8 cellular contexts compared by ENCODE assay signal in the genomic region with DNA sequence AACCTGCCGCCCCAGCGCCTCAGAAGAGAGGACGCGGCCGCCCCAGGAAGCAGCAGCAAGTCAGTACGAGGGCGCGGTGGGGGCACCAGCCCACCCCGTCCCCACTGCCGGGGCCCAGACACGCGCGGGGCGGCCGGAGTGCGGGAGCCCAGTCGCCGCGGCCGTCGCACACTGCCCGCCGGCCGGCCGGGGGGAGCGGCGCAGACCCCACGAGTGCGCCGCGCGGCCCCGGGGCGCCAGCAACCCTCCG. TPM values are rescaled to one million over a fixed set of nuclear protein-coding genes. Genes with fewer than 3 reads are reported as not detected.
A peak's percentile ranks its signal among the peaks of the same experiment; 100 is the strongest.
DNase-seq lines count a peak whose midpoint lies in the region; ATAC-seq and TF ChIP-seq lines count a peak whose summit lies in the region.

No MANE protein-coding gene starts in this region.

- DNase-seq in T-helper 1 cell (no peak), chondrocyte (ENCODE audit: low spot score) (no peak), lung (ENCODE audit: low spot score) (no peak), thoracic aorta (ENCODE audit: low spot score) (no peak), retina (no peak), HPDE6-E6E7 (ENCODE audit: extremely low spot score) (no peak)

- H3K4me1 ChIP-seq in lung (ENCODE audit: control insufficient read depth in 2 of 2, insufficient read depth in 2 of 2, low read length in 2 of 2) (peaks cover 0 to 20% of the 10 kb centered on the region in 2 donors), thoracic aorta (ENCODE audit: control insufficient read depth in 1 of 2, low read depth in 2 of 2) (peaks cover 26 to 35% of the 10 kb centered on the region in 2 donors)

- peaks cover 10% of the 10 kb centered on the region for H3K4me1 Mint-ChIP-seq in T-helper 1 cell treated with Interleukin-12 subunit alpha and Interleukin-12 subunit beta and Interleukin-4 antibody, amounts not matched to agents 30 μg/mL and 1 μg/mL, for 36 hours (ENCODE audit: low read depth)
- peaks cover 52% of the 10 kb centered on the region for H3K4me1 Mint-ChIP-seq in chondrocyte (ENCODE audit: low read depth)

- H3K27me3 Mint-ChIP-seq in T-helper 1 cell treated with Interleukin-12 subunit alpha and Interleukin-12 subunit beta and Interleukin-4 antibody, amounts not matched to agents 30 μg/mL and 1 μg/mL, for 36 hours (ENCODE audit: low read depth), result peaks cover 72% of the 10 kb centered on the region
- H3K27me3 Mint-ChIP-seq in chondrocyte (ENCODE audit: low read depth), result no peaks in the 10 kb centered on the region

- peaks cover 3% of the 10 kb centered on the region for H3K9me3 Mint-ChIP-seq in T-helper 1 cell treated with Interleukin-12 subunit alpha and Interleukin-12 subunit beta and Interleukin-4 antibody, amounts not matched to agents 30 μg/mL and 1 μg/mL, for 36 hours
- H3K9me3 Mint-ChIP-seq in chondrocyte (ENCODE audit: low read depth), result no peaks in the 10 kb centered on the region

- H3K4me3 ChIP-seq in lung (peak overlapping the region; percentile 12), thoracic aorta (peak overlapping the region; percentile 81)

- 0 to 1% methylated on average over 30 to 35 of the region's 35 CpGs for WGBS in lung, 2 donors

- H3K27me3 ChIP-seq in lung (ENCODE audit: control insufficient read depth, insufficient read depth) (peaks cover 11% of the 10 kb centered on the region), thoracic aorta (replicated peaks; ENCODE audit: insufficient read depth) (peaks cover 6% of the 10 kb centered on the region)

- H3K36me3 ChIP-seq in lung (ENCODE audit: control insufficient read depth in 2 of 2, insufficient read depth in 2 of 2, low read length in 2 of 2), result no peaks in the 10 kb centered on the region
- no peaks in the 10 kb centered on the region for H3K36me3 ChIP-seq in thoracic aorta

- ATAC-seq in lung (ENCODE audit: insufficient read depth, low FRiP score) (peak; percentile 9), thoracic aorta (ENCODE audit: insufficient number of reproducible peaks, low FRiP score, low read depth) (no peak), HG02973 (IDR thresholded peaks at IDR 0.05; ENCODE audit: unreplicated experiment) (no peak)

- TF ChIP-seq CTCF in chondrocyte (IDR thresholded peaks at IDR 0.05), result no peak
- TF ChIP-seq CTCF in lung (IDR thresholded peaks at IDR 0.05; ENCODE audit: control extremely low read depth, extremely low read depth), result no peak
- no peak for TF ChIP-seq CTCF in thoracic aorta (IDR thresholded peaks at IDR 0.05)

- no peak overlapping the region for H3K27ac Mint-ChIP-seq in T-helper 1 cell treated with Interleukin-12 subunit alpha and Interleukin-12 subunit beta and Interleukin-4 antibody, amounts not matched to agents 30 μg/mL and 1 μg/mL, for 36 hours
- peak overlapping the region; percentile 97 for H3K27ac Mint-ChIP-seq in chondrocyte (ENCODE audit: unreplicated experiment)

- H3K36me3 Mint-ChIP-seq in T-helper 1 cell treated with Interleukin-12 subunit alpha and Interleukin-12 subunit beta and Interleukin-4 antibody, amounts not matched to agents 30 μg/mL and 1 μg/mL, for 36 hours (ENCODE audit: low read depth), result peaks cover 3% of the 10 kb centered on the region
- no peaks in the 10 kb centered on the region for H3K36me3 Mint-ChIP-seq in chondrocyte (ENCODE audit: low read depth)

- H3K9me3 ChIP-seq in lung (ENCODE audit: control insufficient read depth in 2 of 2, insufficient read depth in 1 of 2, low read length in 1 of 2) (peaks cover 0 to 8% of the 10 kb centered on the region in 2 donors), thoracic aorta (no peaks in the 10 kb centered on the region)

- H3K4me3 Mint-ChIP-seq in T-helper 1 cell treated with Interleukin-12 subunit alpha and Interleukin-12 subunit beta and Interleukin-4 antibody, amounts not matched to agents 30 μg/mL and 1 μg/mL, for 36 hours, result peak overlapping the region; percentile 74
- peak overlapping the region; percentile 96 for H3K4me3 Mint-ChIP-seq in chondrocyte (ENCODE audit: unreplicated experiment)

- H3K27ac ChIP-seq in lung (ENCODE audit: low read depth in 1 of 2, low read length in 1 of 2) (no peak overlapping the region), thoracic aorta (no peak overlapping the region)

RNA-seq across cellular contexts. Expression of gene HMGA2, which starts 1.0 kb away (rescaled TPM):
- total RNA-seq in chondrocyte (18.6 to 23.0 TPM (median 19.6 TPM) in 3 replicates), lung (1 to 10 TPM; 1.1 to 4.5 TPM), thoracic aorta (1 to 10 TPM; 1.1 to 2.3 TPM)
- polyA plus RNA-seq in lung, result under 1 TPM; 0.19 to 0.20 TPM
